In genomic region chr6:26659042-26659359, GRCh38 we compare ENCODE assay signal across 8 cellular contexts. TPM values are rescaled to one million over a fixed set of nuclear protein-coding genes. Genes with fewer than 3 reads are reported as not detected.
DNase-seq lines count a peak whose midpoint lies in the region; ATAC-seq and TF ChIP-seq lines count a peak whose summit lies in the region.

No MANE protein-coding gene starts in this region.

- ATAC-seq in GM23338 (no peak), WTC11 (no peak), HG03039 (IDR thresholded peaks at IDR 0.05; ENCODE audit: unreplicated experiment) (no peak), HG02970 (IDR thresholded peaks at IDR 0.05; ENCODE audit: low FRiP score, unreplicated experiment) (no peak)

- peak overlapping the region; percentile 87 for H3K4me2 ChIP-seq in GM23338

- H3K9ac ChIP-seq in skeletal muscle tissue (ENCODE audit: low read depth in 1 of 3, low read length in 3 of 3), result peak overlapping the region; percentile 68 to 86 (median 82)

- H3F3A ChIP-seq in GM23338 (replicated peaks; ENCODE audit: low read depth), result no peaks in the 10 kb centered on the region

- DNase-seq in GM23338 (ENCODE audit: low spot score) (no peak), WTC11 (ENCODE audit: low spot score) (no peak), glutamatergic neuron (no peak), GM20000 (ENCODE audit: low spot score) (no peak)
- DNase-seq in central memory CD4-positive, alpha-beta T cell, result no peak

- H3K27me3 ChIP-seq in GM23338 (ENCODE audit: insufficient read depth), result peaks cover 16% of the 10 kb centered on the region; the same call in 1 of the 2 replicates
- H3K27me3 ChIP-seq in skeletal muscle tissue (ENCODE audit: control insufficient read depth in 3 of 3, insufficient read depth in 3 of 3, low read length in 3 of 3), result peaks cover 0 to under 1% (median 0%) of the 10 kb centered on the region in 3 donors

- H3K27ac Mint-ChIP-seq in GM23338, result no peak overlapping the region
- no peak overlapping the region for H3K27ac Mint-ChIP-seq in WTC11
- H3K27ac Mint-ChIP-seq in glutamatergic neuron (ENCODE audit: unreplicated experiment), result peak overlapping the region; percentile 59

- peaks cover 10% of the 10 kb centered on the region; the same call in 1 of the 2 replicates for H4K20me1 ChIP-seq in GM23338 (replicated peaks; ENCODE audit: insufficient read depth)

- H2AFZ ChIP-seq in GM23338, result peak overlapping the region; percentile 99; the same call in 1 of the 2 replicates

- H3K36me3 Mint-ChIP-seq in GM23338 (ENCODE audit: low read depth), result peaks cover 10% of the 10 kb centered on the region; the same call in 2 of the 3 replicates
- H3K36me3 Mint-ChIP-seq in WTC11, result peaks cover 21% of the 10 kb centered on the region
- no peaks in the 10 kb centered on the region for H3K36me3 Mint-ChIP-seq in glutamatergic neuron (ENCODE audit: unreplicated experiment)

- peaks cover 7% of the 10 kb centered on the region for H3K4me1 Mint-ChIP-seq in GM23338
- H3K4me1 Mint-ChIP-seq in WTC11, result peaks cover 10% of the 10 kb centered on the region
- H3K4me1 Mint-ChIP-seq in glutamatergic neuron (ENCODE audit: low read depth, unreplicated experiment), result peaks cover 6% of the 10 kb centered on the region

- TF ChIP-seq CTCF in GM23338 (conservative IDR thresholded peaks at IDR 0.05; ENCODE audit: low read depth in 2 of 2) (no peak), WTC11 (IDR thresholded peaks at IDR 0.05) (no peak), glutamatergic neuron (IDR thresholded peaks at IDR 0.05; ENCODE audit: partially characterized antibody, unreplicated experiment) (peak; percentile 8), GM20000 (IDR thresholded peaks at IDR 0.05; ENCODE audit: extremely low read depth, missing control alignments) (no peak)

- H3K9me3 ChIP-seq in skeletal muscle tissue (ENCODE audit: control insufficient read depth in 3 of 3, low read length in 3 of 3), result no peaks in the 10 kb centered on the region

- H3K4me3 Mint-ChIP-seq in GM23338 (peak overlapping the region; percentile 81), WTC11 (peak overlapping the region; percentile 94), glutamatergic neuron (ENCODE audit: unreplicated experiment) (peak overlapping the region; percentile 87)

- H3K27ac ChIP-seq in GM23338 (ENCODE audit: low read depth), result no peak overlapping the region
- peak overlapping the region; percentile 56 for H3K27ac ChIP-seq in skeletal muscle tissue (ENCODE audit: low read depth, low read length)

- H3K4me3 ChIP-seq in GM23338 (peak overlapping the region; percentile 77), skeletal muscle tissue (ENCODE audit: low read length in 3 of 3) (peak overlapping the region; percentile 86 to 93 (median 91))

- CTCF ChIA-PET in WTC11 (lab: Charles Lee), result no interaction called here

- H3K9me2 ChIP-seq in GM23338 (ENCODE audit: insufficient read depth), result no peaks in the 10 kb centered on the region

- H3K27me3 Mint-ChIP-seq in GM23338 (ENCODE audit: insufficient read depth, low read depth, poor library complexity) (peaks cover 6% of the 10 kb centered on the region), WTC11 (ENCODE audit: low read depth) (peaks cover 33% of the 10 kb centered on the region), glutamatergic neuron (ENCODE audit: unreplicated experiment) (peaks cover 4% of the 10 kb centered on the region)

- POLR2A ChIA-PET in WTC11 (lab: Charles Lee), result interaction anchor here (0.8 kb wide), 1 partner anchor 38 kb away, joined by 3 read pairs; no protein-coding TSS in a partner anchor

- H3K4me1 ChIP-seq in GM23338 (ENCODE audit: insufficient read depth) (peaks cover 8% of the 10 kb centered on the region), skeletal muscle tissue (ENCODE audit: control insufficient read depth in 3 of 3, insufficient read depth in 3 of 3, low read length in 3 of 3) (peaks cover 10 to 22% (median 12%) of the 10 kb centered on the region in 3 donors)

- H3K36me3 ChIP-seq in GM23338 (ENCODE audit: insufficient read depth), result peaks cover 9% of the 10 kb centered on the region; the same call in 1 of the 2 replicates
- peaks cover 2 to 13% (median 7%) of the 10 kb centered on the region in 3 donors for H3K36me3 ChIP-seq in skeletal muscle tissue (ENCODE audit: control insufficient read depth in 3 of 3, insufficient read depth in 3 of 3, low read length in 3 of 3)

- H3K79me2 ChIP-seq in GM23338 (replicated peaks; ENCODE audit: insufficient read depth), result peaks cover 49% of the 10 kb centered on the region

- H3K9me3 Mint-ChIP-seq in GM23338 (no peaks in the 10 kb centered on the region), WTC11 (no peaks in the 10 kb centered on the region), glutamatergic neuron (ENCODE audit: unreplicated experiment) (peaks cover 2% of the 10 kb centered on the region)

TF ChIP-seq in GM23338, 12 proteins besides CTCF, POLR2A, EP300 and RAD21:
- TF ChIP-seq STAT1 (IDR thresholded peaks at IDR 0.05; ENCODE audit: unreplicated experiment) (no peak), CREB1 (CRISPR knock-in tag; IDR thresholded peaks at IDR 0.05; ENCODE audit: low read depth) (no peak)
TF ChIP-seq in GM23338: peak in this region for 0.

TF ChIP-seq in WTC11, 78 proteins besides CTCF, POLR2A, EP300 and RAD21:
- TF ChIP-seq, protein P1, sequence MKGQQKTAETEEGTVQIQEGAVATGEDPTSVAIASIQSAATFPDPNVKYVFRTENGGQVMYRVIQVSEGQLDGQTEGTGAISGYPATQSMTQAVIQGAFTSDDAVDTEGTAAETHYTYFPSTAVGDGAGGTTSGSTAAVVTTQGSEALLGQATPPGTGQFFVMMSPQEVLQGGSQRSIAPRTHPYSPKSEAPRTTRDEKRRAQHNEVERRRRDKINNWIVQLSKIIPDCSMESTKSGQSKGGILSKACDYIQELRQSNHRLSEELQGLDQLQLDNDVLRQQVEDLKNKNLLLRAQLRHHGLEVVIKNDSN (CRISPR knock-in tag; IDR thresholded peaks at IDR 0.05), result no peak
- no peak for TF ChIP-seq PRRX2 (CRISPR knock-in tag; IDR thresholded peaks at IDR 0.05)
- TF ChIP-seq ZNF396 (CRISPR knock-in tag; IDR thresholded peaks at IDR 0.05; ENCODE audit: borderline replicate concordance), result no peak
- TF ChIP-seq, protein P2, sequence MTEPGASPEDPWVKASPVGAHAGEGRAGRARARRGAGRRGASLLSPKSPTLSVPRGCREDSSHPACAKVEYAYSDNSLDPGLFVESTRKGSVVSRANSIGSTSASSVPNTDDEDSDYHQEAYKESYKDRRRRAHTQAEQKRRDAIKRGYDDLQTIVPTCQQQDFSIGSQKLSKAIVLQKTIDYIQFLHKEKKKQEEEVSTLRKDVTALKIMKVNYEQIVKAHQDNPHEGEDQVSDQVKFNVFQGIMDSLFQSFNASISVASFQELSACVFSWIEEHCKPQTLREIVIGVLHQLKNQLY (CRISPR knock-in tag; IDR thresholded peaks at IDR 0.05), result no peak
- no peak for TF ChIP-seq ATF2 (CRISPR knock-in tag; IDR thresholded peaks at IDR 0.05; ENCODE audit: borderline replicate concordance, low read depth)

RNA-seq across cellular contexts. Expression of gene ZNF322, which starts 0.5 kb away (rescaled TPM):
- 43.3 and 47.0 TPM in 2 replicates for total RNA-seq in GM23338 (2014; rRNA removed; shearing (Covaris generic))
- polyA plus RNA-seq in GM23338 (2016; fragmentation: Nextera tagmentation; extraction: Ambion mirVana), result 59.7 and 61.0 TPM in 2 replicates
- total RNA-seq in WTC11 (2021), result 42.9 to 50.8 TPM (median 47.3 TPM) in 3 replicates
- 30.8 TPM for total RNA-seq in glutamatergic neuron (ENCODE audit: unreplicated experiment)
- 17.2 TPM for total RNA-seq in skeletal muscle tissue
